ENCODE assay signal across 9 cellular contexts in genomic region chr2:235026649-235027557, GRCh38.
DNase-seq lines count a peak whose midpoint lies in the region; ATAC-seq and TF ChIP-seq lines count a peak whose summit lies in the region.
"Had no signal": no experiment of that assay in that cellular context is flagged by ENCODE, and none has a peak within 500 bp of the region (broad histone marks: within the 10 kb centered on the region; RNA-seq: fewer than 3 reads in every experiment).

No MANE protein-coding gene starts in this region.

- no peaks in the 10 kb centered on the region for H3K9me3 ChIP-seq in body of pancreas

- DNase-seq in AG09319 (ENCODE audit: extremely low read depth, low read depth) (peak; percentile 11), NCI-H1694 (lab: John Stamatoyannopoulos, UW) (peak; percentile 90), body of pancreas (peak; percentile 96 to 99 (median 97)), lower leg skin (ENCODE audit: low spot score in 2 of 2) (peak; percentile 85 to 93), GM20000 (ENCODE audit: low spot score) (no peak)
- DNase-seq in NK-92 treated with Interleukin-12 subunit alpha and Interleukin-12 subunit beta, amount 100 ng/mL, for 24 hours (lab: John Stamatoyannopoulos, UW): no peak
- DNase-seq in stimulated activated CD4-positive, alpha-beta T cell treated with anti-CD3 and anti-CD28 coated beads, Interleukin-12 subunit alpha, Interleukin-12 subunit beta, amount 100 ng/mL, for 4 hours: no peak
- DNase-seq: DND-41 had no signal

- H3K27ac ChIP-seq in body of pancreas: peak overlapping the region; percentile 60 to 90 (median 86)

- no peaks in the 10 kb centered on the region for H3K27me3 ChIP-seq in body of pancreas

- TF ChIP-seq POLR2A in body of pancreas (IDR thresholded peaks at IDR 0.05) (no peak), lower leg skin (IDR thresholded peaks at IDR 0.05) (no peak)

- H3K36me3 ChIP-seq in body of pancreas (replicated peaks in 1 of 2; ENCODE audit: insufficient read depth in 1 of 2, low read depth in 2 of 2): no peaks in the 10 kb centered on the region

- TF ChIP-seq CTCF in AG09319 (IDR thresholded peaks at IDR 0.05; ENCODE audit: low read depth, low read length): no peak
- no peak for TF ChIP-seq CTCF in body of pancreas (IDR thresholded peaks at IDR 0.05)
- TF ChIP-seq CTCF in lower leg skin (IDR thresholded peaks at IDR 0.05): no peak
- TF ChIP-seq CTCF in GM20000 (IDR thresholded peaks at IDR 0.05; ENCODE audit: extremely low read depth, missing control alignments): no peak

- WGBS in body of pancreas, 2 donors: 35 to 55% methylated on average over 17 to 33 of the region's 33 CpGs
- 37 to 54% methylated on average over 27 to 33 of the region's 33 CpGs for WGBS in lower leg skin, 2 donors

- peaks cover 65% of the 10 kb centered on the region for H3K4me1 ChIP-seq in body of pancreas

- H3K4me3 ChIP-seq in body of pancreas (no peak overlapping the region), lower leg skin (ENCODE audit: low read depth, poor library complexity, severe bottlenecking) (no peak overlapping the region)

- ATAC-seq in body of pancreas (peak; percentile 94), GM18868 (IDR thresholded peaks at IDR 0.05; ENCODE audit: unreplicated experiment) (no peak)

- intact Hi-C loops in body of pancreas (cut with DNase I): no loop called here
- intact Hi-C loops in lower leg skin (cut with DNase I; ENCODE audit: low total_unique reads): loop anchor here (10.0 kb wide), 1 partner anchor 72 kb away; the partner anchor contains the start of gene SH3BP4

Comparison
In these comparisons a context has a peak if more than half of its experiments do, and no peak if none do; other contexts are left out.
1. DNase-seq: peak in AG09319 (single experiment), NCI-H1694 (single experiment), body of pancreas (4 of 4) and lower leg skin (2 of 2); none in NK-92 treated with Interleukin-12 subunit alpha and Interleukin-12 subunit beta, amount 100 ng/mL, for 24 hours (single experiment), stimulated activated CD4-positive, alpha-beta T cell treated with anti-CD3 and anti-CD28 coated beads, Interleukin-12 subunit alpha, Interleukin-12 subunit beta, amount 100 ng/mL, for 4 hours (single experiment) and GM20000 (single experiment).